In the genomic region with DNA sequence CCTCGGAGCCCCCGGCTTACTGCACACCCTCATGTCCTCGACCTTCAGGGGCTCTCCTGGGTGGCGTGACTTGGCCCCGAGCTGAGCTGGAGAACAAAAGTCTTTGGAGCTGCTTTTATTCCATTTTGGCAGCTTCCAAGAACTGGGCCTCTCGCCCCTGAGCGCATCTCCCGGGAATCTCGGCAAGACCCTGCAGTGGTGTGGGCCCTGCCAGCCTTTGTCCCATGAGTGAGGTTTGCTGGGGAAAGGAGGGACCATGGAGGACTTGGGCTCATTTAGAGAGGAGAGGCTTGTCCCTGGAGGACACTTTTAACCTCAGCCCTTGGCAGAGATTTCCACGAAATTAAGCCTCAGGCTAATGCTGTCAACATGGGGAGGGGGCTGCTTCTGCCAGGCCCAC, we compare ENCODE assay signal across 2 cellular contexts.
TF ChIP-seq lines count a peak whose summit lies in the region.

No MANE protein-coding gene starts in this region.

TF ChIP-seq in HepG2, 621 proteins besides CTCF, POLR2A, EP300 and RAD21:
- TF ChIP-seq CCAR2 (optimal IDR thresholded peaks at IDR 0.05; ENCODE audit: low read depth, low read length) (no peak), FLYWCH1 (CRISPR knock-in tag; IDR thresholded peaks at IDR 0.05) (no peak), ZNF572 (CRISPR knock-in tag; IDR thresholded peaks at IDR 0.05) (no peak), ZNF550 (CRISPR knock-in tag; IDR thresholded peaks at IDR 0.05; ENCODE audit: borderline replicate concordance) (no peak)

TF ChIP-seq in H1, 55 proteins besides CTCF, POLR2A, EP300 and RAD21:
- no peak for TF ChIP-seq RNF2 (IDR thresholded peaks at IDR 0.05; ENCODE audit: borderline replicate concordance, low read depth, low read length, missing control alignments, poor library complexity, severe bottlenecking)
TF ChIP-seq in H1: peak in this region for 0.
